9 cellular contexts compared by ENCODE assay signal in genomic region chr17:77375526-77375916, GRCh38.
A peak's percentile ranks its signal among the peaks of the same experiment; 100 is the strongest.
DNase-seq lines count a peak whose midpoint lies in the region; ATAC-seq, FAIRE-seq and TF ChIP-seq lines count a peak whose summit lies in the region.
"Had no signal": no experiment of that assay in that cellular context is flagged by ENCODE, and none has a peak within 500 bp of the region (broad histone marks: within the 10 kb centered on the region; RNA-seq: fewer than 3 reads in every experiment).

No MANE protein-coding gene starts in this region.

- in situ Hi-C loops in HepG2 (cut with HindIII; ENCODE audit: extremely low pct_ligation_motif_present, low pct_unique_long_range_greater_than_20kb): loop anchor here (10.0 kb wide), 1 partner anchor 91 kb away; no protein-coding TSS in a partner anchor

- no peak for ATAC-seq in HepG2
- ATAC-seq in right lobe of liver: no peak
- no peak for ATAC-seq in central memory CD8-positive, alpha-beta T cell (replicated peaks; ENCODE audit: extremely low read depth, poor library complexity, severe bottlenecking)
- no peak for ATAC-seq in naive B cell (ENCODE audit: low read depth in 2 of 2)
- ATAC-seq in HG03097 (IDR thresholded peaks at IDR 0.05; ENCODE audit: low FRiP score, unreplicated experiment): no peak
- no peak for ATAC-seq in mucosa of descending colon
- no peak for ATAC-seq in HG03342 (IDR thresholded peaks at IDR 0.05; ENCODE audit: unreplicated experiment)

- H3K27me3 Mint-ChIP-seq in central memory CD8-positive, alpha-beta T cell: no peaks in the 10 kb centered on the region
- no peaks in the 10 kb centered on the region for H3K27me3 Mint-ChIP-seq in naive B cell

- DNase-seq in HepG2 (ENCODE audit: low spot score) (no peak), right lobe of liver (no peak), naive B cell (no peak), NAMALWA (ENCODE audit: low spot score) (no peak), mucosa of descending colon (no peak)
- DNase-seq in central memory CD8-positive, alpha-beta T cell (ENCODE audit: low spot score in 2 of 2): no peak
- DNase-seq: NCI-H748 treated with DMSO at 0.1 percent for 48 hours had no signal

- H3K27me3 ChIP-seq in HepG2 (ENCODE audit: control insufficient read depth in 1 of 2, insufficient read depth in 2 of 2, low read length in 2 of 2) (no peaks in the 10 kb centered on the region), right lobe of liver (no peaks in the 10 kb centered on the region)

- H3K9me3 Mint-ChIP-seq in central memory CD8-positive, alpha-beta T cell: no peaks in the 10 kb centered on the region
- H3K9me3 Mint-ChIP-seq in naive B cell: no peaks in the 10 kb centered on the region

- H3K36me3 ChIP-seq in HepG2 (replicated peaks in 1 of 2; ENCODE audit: control insufficient read depth in 1 of 2, insufficient read depth in 2 of 2, low read length in 2 of 2) (peaks cover 3 to 11% of the 10 kb centered on the region in 2 experiments; a peak in 3 of 5 replicates), right lobe of liver (no peaks in the 10 kb centered on the region), mucosa of descending colon (ENCODE audit: low read depth) (no peaks in the 10 kb centered on the region)

- peak overlapping the region; percentile 80 for H3K27ac Mint-ChIP-seq in central memory CD8-positive, alpha-beta T cell (ENCODE audit: low read depth)
- peak overlapping the region in 5 of 6 donors; percentile 78 to 96 (median 88) for H3K27ac Mint-ChIP-seq in naive B cell

- H4K20me1 ChIP-seq in HepG2 (ENCODE audit: insufficient read depth, low read length): peaks cover 89% of the 10 kb centered on the region

- peaks cover 77% of the 10 kb centered on the region for H3K4me1 Mint-ChIP-seq in central memory CD8-positive, alpha-beta T cell
- H3K4me1 Mint-ChIP-seq in naive B cell: peaks cover 43 to 72% (median 71%) of the 10 kb centered on the region in 3 donors

- BruUV-seq in HepG2 (replicated peaks; lab: Mats Ljungman, UMichigan): no TSS peak

- H3K4me3 Mint-ChIP-seq in central memory CD8-positive, alpha-beta T cell: peak overlapping the region; percentile 89
- H3K4me3 Mint-ChIP-seq in naive B cell: peak overlapping the region; percentile 3 to 100 (median 98)

- TF ChIP-seq EP300 in HepG2 (IDR thresholded peaks at IDR 0.05; ENCODE audit: low read depth in 2 of 2, low read length in 2 of 2) (no peak), HepG2 (CRISPR knock-in tag; IDR thresholded peaks at IDR 0.05; ENCODE audit: borderline replicate concordance) (no peak)

- H3K27ac ChIP-seq in HepG2 (ENCODE audit: extremely low read length, insufficient read depth, low read length) (no peak overlapping the region), right lobe of liver (no peak overlapping the region)

- H3K4me3 ChIP-seq in HepG2 (replicated peaks in 1 of 3; ENCODE audit: insufficient read depth in 1 of 3, low read depth in 2 of 3, low read length in 3 of 3) (peak overlapping the region in 2 of 3 experiments; percentile 76 to 91; a peak in 2 of 6 replicates), right lobe of liver (no peak overlapping the region), mucosa of descending colon (no peak overlapping the region)

- WGBS in HepG2 (ENCODE audit: low lambda C conversion rate): 79% methylated on average over 6 of the region's 6 CpGs
- WGBS in right lobe of liver (ENCODE audit: insufficient coverage, low coverage, low lambda C conversion rate, missing lambda C conversion rate): 94% methylated on average over 2 of the region's 6 CpGs

- peak overlapping the region; percentile 86 for H3K9ac ChIP-seq in HepG2 (ENCODE audit: insufficient read depth, low read depth, low read length)

- no peak overlapping the region for H2AFZ ChIP-seq in HepG2 (ENCODE audit: low read length)

- TF ChIP-seq POLR2A in HepG2 (IDR thresholded peaks at IDR 0.05; ENCODE audit: insufficient read depth in 1 of 2, low read depth in 2 of 2, low read length in 2 of 2) (no peak), right lobe of liver (IDR thresholded peaks at IDR 0.05) (no peak)

- TF ChIP-seq CTCF in HepG2 (CRISPR knock-in tag; IDR thresholded peaks at IDR 0.05) (no peak), right lobe of liver (IDR thresholded peaks at IDR 0.05) (no peak), mucosa of descending colon (IDR thresholded peaks at IDR 0.05) (no peak)

- peak overlapping the region; percentile 93 for H3K4me2 ChIP-seq in HepG2 (ENCODE audit: low read depth, low read length)

- intact Hi-C loops in HepG2 (cut with micrococcal nuclease; ENCODE audit: unreplicated experiment): no loop called here
- intact Hi-C loops in right lobe of liver (cut with DNase I): no loop called here
- intact Hi-C loops in mucosa of descending colon (cut with DNase I, micrococcal nuclease): no loop called here

- H3K79me2 ChIP-seq in HepG2 (ENCODE audit: insufficient read depth, low read length): peaks cover 91% of the 10 kb centered on the region

- no peak for TF ChIP-seq RAD21 in HepG2 (CRISPR knock-in tag; IDR thresholded peaks at IDR 0.05)

- CTCF ChIA-PET in HepG2 (lab: Yijun Ruan, JAX; ENCODE audit: low intra/inter-chr PET ratio, low total read pairs): interaction anchor here (2.1 kb wide), 1 partner anchor 44 kb away, joined by 6 read pairs; no protein-coding TSS in a partner anchor

- H3K4me1 ChIP-seq in HepG2 (ENCODE audit: insufficient read depth, low read length): peaks cover 83% of the 10 kb centered on the region
- peaks cover 0 to 72% (median 28%) of the 10 kb centered on the region in 4 donors for H3K4me1 ChIP-seq in right lobe of liver
- peaks cover 41% of the 10 kb centered on the region for H3K4me1 ChIP-seq in mucosa of descending colon (ENCODE audit: low read depth)

- H3K36me3 Mint-ChIP-seq in central memory CD8-positive, alpha-beta T cell (ENCODE audit: insufficient read depth): peaks cover 19% of the 10 kb centered on the region
- no peaks in the 10 kb centered on the region for H3K36me3 Mint-ChIP-seq in naive B cell

- POLR2A ChIA-PET in HepG2 (lab: Yijun Ruan, JAX): interaction anchor here (1.5 to 3.2 kb wide), 4 partner anchors 21 to 89 kb away, joined by 5 to 21 read pairs (median 16); no protein-coding TSS in a partner anchor

- no peak for FAIRE-seq in HepG2 (lab: Jason Lieb, UNC)

- H3K9me3 ChIP-seq in HepG2 (ENCODE audit: low read length) (no peaks in the 10 kb centered on the region), right lobe of liver (no peaks in the 10 kb centered on the region), mucosa of descending colon (no peaks in the 10 kb centered on the region)

TF ChIP-seq in HepG2, 621 proteins besides CTCF, POLR2A, EP300 and RAD21 (continues in another document):
- TF ChIP-seq SRSF1 (optimal IDR thresholded peaks at IDR 0.05; ENCODE audit: low read depth, low read length): peak; percentile 7
- TF ChIP-seq ZNF17 (CRISPR knock-in tag; IDR thresholded peaks at IDR 0.05): 0 out of 2 replicates have a peak, but pooled peaks have one; percentile 20
- TF ChIP-seq, protein P1, sequence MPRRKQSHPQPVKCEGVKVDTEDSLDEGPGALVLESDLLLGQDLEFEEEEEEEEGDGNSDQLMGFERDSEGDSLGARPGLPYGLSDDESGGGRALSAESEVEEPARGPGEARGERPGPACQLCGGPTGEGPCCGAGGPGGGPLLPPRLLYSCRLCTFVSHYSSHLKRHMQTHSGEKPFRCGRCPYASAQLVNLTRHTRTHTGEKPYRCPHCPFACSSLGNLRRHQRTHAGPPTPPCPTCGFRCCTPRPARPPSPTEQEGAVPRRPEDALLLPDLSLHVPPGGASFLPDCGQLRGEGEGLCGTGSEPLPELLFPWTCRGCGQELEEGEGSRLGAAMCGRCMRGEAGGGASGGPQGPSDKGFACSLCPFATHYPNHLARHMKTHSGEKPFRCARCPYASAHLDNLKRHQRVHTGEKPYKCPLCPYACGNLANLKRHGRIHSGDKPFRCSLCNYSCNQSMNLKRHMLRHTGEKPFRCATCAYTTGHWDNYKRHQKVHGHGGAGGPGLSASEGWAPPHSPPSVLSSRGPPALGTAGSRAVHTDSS (CRISPR knock-in tag; conservative IDR thresholded peaks at IDR 0.05): no peak
- TF ChIP-seq MIXL1 (CRISPR knock-in tag; IDR thresholded peaks at IDR 0.05): no peak
- TF ChIP-seq ZSCAN9 (CRISPR knock-in tag; IDR thresholded peaks at IDR 0.05; ENCODE audit: borderline replicate concordance): no peak
- no peak for TF ChIP-seq POGK (CRISPR knock-in tag; conservative IDR thresholded peaks at IDR 0.05)
- TF ChIP-seq, protein P2, sequence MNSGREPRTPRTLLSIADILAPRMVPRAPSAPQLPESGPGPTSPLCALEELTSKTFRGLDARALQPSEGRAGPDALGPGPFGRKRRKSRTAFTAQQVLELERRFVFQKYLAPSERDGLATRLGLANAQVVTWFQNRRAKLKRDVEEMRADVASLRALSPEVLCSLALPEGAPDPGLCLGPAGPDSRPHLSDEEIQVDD (CRISPR knock-in tag; IDR thresholded peaks at IDR 0.05; ENCODE audit: borderline replicate concordance): no peak
- TF ChIP-seq ZNF598 (CRISPR knock-in tag; IDR thresholded peaks at IDR 0.05; ENCODE audit: borderline replicate concordance): no peak
- TF ChIP-seq HNRNPH1 (optimal IDR thresholded peaks at IDR 0.05; ENCODE audit: low read depth, low read length): no peak
- TF ChIP-seq ZNF550 (CRISPR knock-in tag; IDR thresholded peaks at IDR 0.05; ENCODE audit: borderline replicate concordance): no peak
- no peak for TF ChIP-seq THRA (CRISPR knock-in tag; IDR thresholded peaks at IDR 0.05; ENCODE audit: borderline replicate concordance)

Comparison
In these comparisons a context has a peak if more than half of its experiments do, and no peak if none do; other contexts are left out.
1. H3K4me3 ChIP-seq: peak in HepG2 (2 of 3); none in right lobe of liver (0 of 3) and mucosa of descending colon (single experiment).